8 cellular contexts compared by ENCODE assay signal in the genomic region with DNA sequence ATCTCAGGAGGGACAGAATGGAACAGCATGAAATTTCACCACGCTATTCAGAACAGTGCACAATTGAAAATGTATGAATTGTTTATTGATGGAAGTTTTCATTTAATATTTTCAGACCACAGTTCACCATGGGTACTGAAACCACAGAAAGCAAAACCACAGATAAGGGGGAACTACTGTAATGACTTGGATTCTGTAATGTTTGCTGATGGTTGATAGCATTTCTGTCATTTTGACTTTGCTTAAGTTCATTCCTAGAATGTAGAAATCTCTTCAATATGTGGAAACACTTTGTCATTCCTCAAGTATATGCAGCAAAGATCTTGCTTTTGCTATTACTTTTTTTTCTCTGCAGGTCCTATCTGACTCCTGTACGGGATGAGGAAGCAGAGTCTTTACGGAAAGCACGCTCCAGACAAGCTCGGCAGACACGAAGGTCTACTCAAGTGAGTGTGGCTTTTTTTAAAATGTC.
A peak's percentile ranks its signal among the peaks of the same experiment; 100 is the strongest.
DNase-seq lines count a peak whose midpoint lies in the region; ATAC-seq and TF ChIP-seq lines count a peak whose summit lies in the region.
"Not testable (repeated sequence)": the region's sequence is repeated elsewhere in the genome, so short reads cannot be mapped to it uniquely, and the experiment has no call there.

No MANE protein-coding gene starts in this region.

- H3K4me3 ChIP-seq in AG10803 (ENCODE audit: low read length); fibroblast of lung (replicated peaks in 1 of 4; ENCODE audit: control extremely low read depth in 1 of 4, insufficient read depth in 1 of 4, low read depth in 3 of 4, low read length in 4 of 4): not testable (repeated sequence)

- H3K27me3 ChIP-seq in fibroblast of lung (ENCODE audit: control insufficient read depth, insufficient read depth, low read length), result not testable (repeated sequence)

- H3K27me3 Mint-ChIP-seq in activated CD4-positive, alpha-beta memory T cell treated with anti-CD3 and anti-CD28 coated beads for 36 hours, result not testable (repeated sequence)

- H3K27ac ChIP-seq in fibroblast of lung (ENCODE audit: insufficient read depth, low read length), result not testable (repeated sequence)

- not testable (repeated sequence) for H3K9me3 Mint-ChIP-seq in activated CD4-positive, alpha-beta memory T cell treated with anti-CD3 and anti-CD28 coated beads for 36 hours

- ATAC-seq in GM18519 (IDR thresholded peaks at IDR 0.05; ENCODE audit: low FRiP score, unreplicated experiment) (peak; percentile 49), GM19463 (IDR thresholded peaks at IDR 0.05; ENCODE audit: unreplicated experiment) (peak; percentile 69), HG02642 (IDR thresholded peaks at IDR 0.05; ENCODE audit: poor library complexity, unreplicated experiment) (peak; percentile 81), HG03342 (IDR thresholded peaks at IDR 0.05; ENCODE audit: unreplicated experiment) (peak; percentile 76)

- H3K36me3 ChIP-seq in fibroblast of lung (ENCODE audit: control insufficient read depth, insufficient read depth, low read length), result not testable (repeated sequence)

- H2AFZ ChIP-seq in fibroblast of lung (ENCODE audit: low read length), result not testable (repeated sequence)

- H3K9me3 ChIP-seq in fibroblast of lung (ENCODE audit: control insufficient read depth, insufficient read depth, low read depth, low read length), result not testable (repeated sequence)

- H4K20me1 ChIP-seq in fibroblast of lung (ENCODE audit: control insufficient read depth, extremely low read depth, insufficient read depth, low read length), result not testable (repeated sequence)

- POLR2A ChIA-PET in activated CD4-positive, alpha-beta memory T cell treated with anti-CD3 and anti-CD28 coated beads for 36 hours (lab: Charles Lee), result not testable (repeated sequence)

- peaks cover 30% of the 10 kb centered on the region for H3K36me3 Mint-ChIP-seq in activated CD4-positive, alpha-beta memory T cell treated with anti-CD3 and anti-CD28 coated beads for 36 hours

- H3K27ac Mint-ChIP-seq in activated CD4-positive, alpha-beta memory T cell treated with anti-CD3 and anti-CD28 coated beads for 36 hours, result not testable (repeated sequence)

- H3K4me1 Mint-ChIP-seq in activated CD4-positive, alpha-beta memory T cell treated with anti-CD3 and anti-CD28 coated beads for 36 hours (ENCODE audit: low read depth), result peaks cover 24% of the 10 kb centered on the region

- not testable (repeated sequence) for H3K4me3 Mint-ChIP-seq in activated CD4-positive, alpha-beta memory T cell treated with anti-CD3 and anti-CD28 coated beads for 36 hours

- CTCF ChIA-PET in activated CD4-positive, alpha-beta memory T cell treated with anti-CD3 and anti-CD28 coated beads for 36 hours (lab: Charles Lee), result not testable (repeated sequence)

- H3K9ac ChIP-seq in fibroblast of lung (ENCODE audit: insufficient read depth, low read length), result not testable (repeated sequence)

- intact Hi-C loops in activated CD4-positive, alpha-beta memory T cell treated with anti-CD3 and anti-CD28 coated beads for 36 hours (cut with micrococcal nuclease), result not testable (repeated sequence)

- H3K4me2 ChIP-seq in fibroblast of lung (ENCODE audit: extremely low read depth, insufficient read depth, low read length), result not testable (repeated sequence)

- TF ChIP-seq CTCF in AG10803 (conservative IDR thresholded peaks at IDR 0.05; ENCODE audit: low read length); fibroblast of lung (conservative IDR thresholded peaks at IDR 0.05 in 1 of 2, IDR thresholded peaks at IDR 0.05 in 1 of 2; ENCODE audit: low read depth in 1 of 2, low read length in 2 of 2): not testable (repeated sequence)

- not testable (repeated sequence) for H3K4me1 ChIP-seq in fibroblast of lung (ENCODE audit: control insufficient read depth, extremely low read depth, insufficient read depth, low read length)

- H3K79me2 ChIP-seq in fibroblast of lung (ENCODE audit: control insufficient read depth, insufficient read depth, low read length), result not testable (repeated sequence)

- DNase-seq in AG10803 (ENCODE audit: low read depth), result peak; percentile 11
- peak; percentile 45 for DNase-seq in NCI-H226
- DNase-seq in activated CD4-positive, alpha-beta memory T cell treated with anti-CD3 and anti-CD28 coated beads for 36 hours, result peak; percentile 32
- DNase-seq in fibroblast of lung (ENCODE audit: low read depth in 2 of 2), result peak; percentile 33 to 50
